Comparison of ENCODE assay signal across 27 cellular contexts in the genomic region with DNA sequence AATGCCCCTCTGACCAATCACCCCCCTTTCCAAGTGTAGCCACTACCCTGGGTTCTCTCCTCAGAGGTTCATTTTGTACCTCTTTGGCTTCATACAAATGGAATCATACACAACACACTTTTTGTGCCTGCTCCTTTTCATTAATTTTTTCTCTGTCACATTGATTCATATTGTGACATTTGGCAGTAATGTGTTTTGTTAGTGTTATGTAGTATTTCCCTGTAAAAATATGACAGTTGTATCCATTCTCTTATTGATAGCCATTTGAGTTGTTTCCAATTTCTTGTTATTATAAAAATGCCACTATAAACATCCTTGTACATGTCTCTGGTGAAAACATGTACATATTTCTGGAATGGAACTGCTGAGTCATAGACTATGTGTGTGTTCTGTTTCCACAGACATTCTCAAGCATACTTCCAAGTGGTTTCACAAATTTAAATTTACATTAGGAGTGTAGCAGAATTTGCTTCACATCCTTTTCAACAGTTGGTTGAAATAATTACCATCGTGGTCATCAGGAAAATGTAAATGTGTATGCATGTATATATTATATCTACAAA.
DNase-seq lines count a peak whose midpoint lies in the region; ATAC-seq, FAIRE-seq and TF ChIP-seq lines count a peak whose summit lies in the region.
"Had no signal": no experiment of that assay in that cellular context is flagged by ENCODE, and none has a peak within 500 bp of the region (broad histone marks: within the 10 kb centered on the region; RNA-seq: fewer than 3 reads in every experiment).

No MANE protein-coding gene starts in this region.

- H3K9me2 ChIP-seq in GM23248 (ENCODE audit: insufficient read depth): no peaks in the 10 kb centered on the region

- no peak for TF ChIP-seq CTCF in A549 (IDR thresholded peaks at IDR 0.05)
- TF ChIP-seq CTCF in bronchial epithelial cell (IDR thresholded peaks at IDR 0.05; ENCODE audit: insufficient read depth, low read length, severe bottlenecking): no peak
- no peak for TF ChIP-seq CTCF in foreskin fibroblast (IDR thresholded peaks at IDR 0.05; ENCODE audit: low read depth, low read length)
- no peak for TF ChIP-seq CTCF in RWPE1 (conservative IDR thresholded peaks at IDR 0.05; ENCODE audit: low read depth)

- intact Hi-C loops in right cardiac atrium (cut with DNase I): no loop called here

- WGBS in A549 (ENCODE audit: missing lambda C conversion rate): 10% methylated on average over 1 of the region's 1 CpG
- 0 to 6% methylated on average over 1 of the region's 1 CpG for WGBS in GM23248 (ENCODE audit: low coverage in 1 of 2, low lambda C conversion rate in 2 of 2, missing lambda C conversion rate in 2 of 2), 2 experiments
- 44% methylated on average over 1 of the region's 1 CpG for WGBS in right cardiac atrium

- TF ChIP-seq POLR2A in A549 (IDR thresholded peaks at IDR 0.05; ENCODE audit: low read length): no peak

- H3K4me1 ChIP-seq in A549 (peaks cover 23% of the 10 kb centered on the region; the same call in 2 of the 3 replicates), GM23248 (ENCODE audit: insufficient read depth) (peaks cover 11% of the 10 kb centered on the region), right cardiac atrium (ENCODE audit: control insufficient read depth, insufficient read depth, low read length) (no peaks in the 10 kb centered on the region)
- H3K4me1 ChIP-seq: vagina had no signal

- no peak overlapping the region for H3K4me3 ChIP-seq in A549
- H3K4me3 ChIP-seq in GM23248: no peak overlapping the region
- no peak overlapping the region for H3K4me3 ChIP-seq in bronchial epithelial cell (ENCODE audit: low read depth, low read length)
- no peak overlapping the region for H3K4me3 ChIP-seq in foreskin fibroblast (ENCODE audit: low read depth in 1 of 2, low read length in 2 of 2)
- H3K4me3 ChIP-seq in right cardiac atrium (ENCODE audit: low read length): no peak overlapping the region
- H3K4me3 ChIP-seq: GM12878, lung, suprapubic skin, vagina had no signal

- no peak for TF ChIP-seq RAD21 in A549 (conservative IDR thresholded peaks at IDR 0.05 in 1 of 2, IDR thresholded peaks at IDR 0.05 in 1 of 2)

- in situ Hi-C loops in GM23248 (cut with MboI): no loop called here

- POLR2A ChIA-PET in A549 (lab: Yijun Ruan, JAX) (no interaction called here), RWPE1 (lab: Yijun Ruan, JAX; ENCODE audit: low non-redundant PET) (no interaction called here)

- H3K9me3 ChIP-seq in A549: no peaks in the 10 kb centered on the region
- no peaks in the 10 kb centered on the region for H3K9me3 ChIP-seq in GM23248 (ENCODE audit: low read depth)
- no peaks in the 10 kb centered on the region for H3K9me3 ChIP-seq in right cardiac atrium (ENCODE audit: control insufficient read depth, low read length)
- H3K9me3 ChIP-seq: suprapubic skin, vagina had no signal

- TF ChIP-seq EP300 in A549 (IDR thresholded peaks at IDR 0.05): no peak

- peak in 1 of 2 experiments; percentile 29 for DNase-seq in A549 (ENCODE audit: low read depth in 1 of 2, low spot score in 1 of 2)
- peak; percentile 56 for DNase-seq in GM23248
- DNase-seq in bronchial epithelial cell (ENCODE audit: low read depth): peak; percentile 60
- peak; percentile 25 to 53 for DNase-seq in foreskin fibroblast
- no peak for DNase-seq in RWPE1 (ENCODE audit: low spot score)
- no peak for DNase-seq in activated CD4-positive, alpha-beta T cell treated with anti-CD3 and anti-CD28 coated beads, Interleukin-2, amount 50 U/mL, for 1 hour
- no peak for DNase-seq in right cardiac atrium
- DNase-seq: ACHN; activated CD4-positive, alpha-beta T cell treated with anti-CD3 and anti-CD28 coated beads for 4 hours; caudate nucleus; CD4-positive, alpha-beta memory T cell; DMS153; GF-D8; GOT3; NCI-H1436 treated with DMSO at 0.1 percent for 48 hours; NCI-H524; SHP77 treated with DMSO at 0.1 percent for 48 hours; T-helper 1 cell had no signal

- H3K4me2 ChIP-seq in A549 (peak overlapping the region; percentile 40; the same call in 2 of the 3 replicates), GM23248 (ENCODE audit: unreplicated experiment) (no peak overlapping the region)

- peaks cover 12% of the 10 kb centered on the region for H3F3A ChIP-seq in GM23248 (ENCODE audit: insufficient read depth)

- no peaks in the 10 kb centered on the region for H3K79me2 ChIP-seq in GM23248 (ENCODE audit: insufficient read depth)

- H3K27ac ChIP-seq in A549: peak overlapping the region; percentile 46 to 51; a peak in 4 of 6 replicates
- H3K27ac ChIP-seq in GM23248: no peak overlapping the region
- H3K27ac ChIP-seq in RWPE1: no peak overlapping the region
- H3K27ac ChIP-seq in right cardiac atrium (ENCODE audit: low read length): no peak overlapping the region
- H3K27ac ChIP-seq: HL-60, suprapubic skin, vagina had no signal

- no peak overlapping the region for H2AFZ ChIP-seq in GM23248

- H3K36me3 ChIP-seq in GM23248 (ENCODE audit: low read depth): no peaks in the 10 kb centered on the region
- H3K36me3 ChIP-seq in bronchial epithelial cell (ENCODE audit: control insufficient read depth, insufficient read depth, low read length): no peaks in the 10 kb centered on the region
- H3K36me3 ChIP-seq: suprapubic skin, vagina had no signal

- H3K27me3 ChIP-seq in GM23248 (replicated peaks; ENCODE audit: insufficient read depth) (no peaks in the 10 kb centered on the region), bronchial epithelial cell (ENCODE audit: control insufficient read depth, insufficient read depth, low read length) (no peaks in the 10 kb centered on the region), right cardiac atrium (ENCODE audit: control insufficient read depth, insufficient read depth) (no peaks in the 10 kb centered on the region)
- H3K27me3 ChIP-seq: suprapubic skin, vagina had no signal

- peak; percentile 78 for FAIRE-seq in A549 (lab: Jason Lieb, UNC)
- FAIRE-seq in bronchial epithelial cell (lab: Jason Lieb, UNC): no peak
- FAIRE-seq: GM12878, GM19239, islet of Langerhans had no signal

- ATAC-seq in A549 (no peak), right cardiac atrium (no peak), GM18502 (IDR thresholded peaks at IDR 0.05; ENCODE audit: poor library complexity, unreplicated experiment) (no peak)
- ATAC-seq: esophagus mucosa, GM12878 had no signal

- CTCF ChIA-PET in A549 (lab: Yijun Ruan, JAX): no interaction called here
- CTCF ChIA-PET in RWPE1 (lab: Yijun Ruan, JAX): interaction anchor here (0.7 kb wide), 1 partner anchor 56 kb away, joined by 3 read pairs; no protein-coding TSS in a partner anchor

- no peaks in the 10 kb centered on the region for H4K20me1 ChIP-seq in GM23248 (ENCODE audit: insufficient read depth)

- H3K9ac ChIP-seq in GM23248: no peak overlapping the region

TF ChIP-seq in A549, 52 proteins besides CTCF, POLR2A, EP300 and RAD21:
- TF ChIP-seq HOXA7 (CRISPR knock-in tag; IDR thresholded peaks at IDR 0.05): no peak
- TF ChIP-seq FOSL2 (IDR thresholded peaks at IDR 0.05): no peak
- peak; percentile 21; the same call in 1 of the 2 replicates for TF ChIP-seq FOSL2 (CRISPR knock-in tag; IDR thresholded peaks at IDR 0.05)
- peak; percentile 51 for TF ChIP-seq NFE2L2 (conservative IDR thresholded peaks at IDR 0.05; ENCODE audit: low read length)
- peak; percentile 89 for TF ChIP-seq MAFK (IDR thresholded peaks at IDR 0.05; ENCODE audit: partially characterized antibody)
- TF ChIP-seq, protein P1, sequence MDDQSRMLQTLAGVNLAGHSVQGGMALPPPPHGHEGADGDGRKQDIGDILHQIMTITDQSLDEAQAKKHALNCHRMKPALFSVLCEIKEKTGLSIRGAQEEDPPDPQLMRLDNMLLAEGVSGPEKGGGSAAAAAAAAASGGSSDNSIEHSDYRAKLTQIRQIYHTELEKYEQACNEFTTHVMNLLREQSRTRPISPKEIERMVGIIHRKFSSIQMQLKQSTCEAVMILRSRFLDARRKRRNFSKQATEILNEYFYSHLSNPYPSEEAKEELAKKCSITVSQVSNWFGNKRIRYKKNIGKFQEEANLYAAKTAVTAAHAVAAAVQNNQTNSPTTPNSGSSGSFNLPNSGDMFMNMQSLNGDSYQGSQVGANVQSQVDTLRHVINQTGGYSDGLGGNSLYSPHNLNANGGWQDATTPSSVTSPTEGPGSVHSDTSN (IDR thresholded peaks at IDR 0.05): no peak
- no peak for TF ChIP-seq BHLHE40 (IDR thresholded peaks at IDR 0.05; ENCODE audit: low read depth, low read length)
- TF ChIP-seq, protein P2, sequence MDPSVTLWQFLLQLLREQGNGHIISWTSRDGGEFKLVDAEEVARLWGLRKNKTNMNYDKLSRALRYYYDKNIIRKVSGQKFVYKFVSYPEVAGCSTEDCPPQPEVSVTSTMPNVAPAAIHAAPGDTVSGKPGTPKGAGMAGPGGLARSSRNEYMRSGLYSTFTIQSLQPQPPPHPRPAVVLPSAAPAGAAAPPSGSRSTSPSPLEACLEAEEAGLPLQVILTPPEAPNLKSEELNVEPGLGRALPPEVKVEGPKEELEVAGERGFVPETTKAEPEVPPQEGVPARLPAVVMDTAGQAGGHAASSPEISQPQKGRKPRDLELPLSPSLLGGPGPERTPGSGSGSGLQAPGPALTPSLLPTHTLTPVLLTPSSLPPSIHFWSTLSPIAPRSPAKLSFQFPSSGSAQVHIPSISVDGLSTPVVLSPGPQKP (IDR thresholded peaks at IDR 0.05; ENCODE audit: low read depth, low read length): no peak

Comparison
In these comparisons a context has a peak if more than half of its experiments do, and no peak if none do; other contexts are left out.
1. DNase-seq: peak in GM23248 (single experiment), bronchial epithelial cell (single experiment) and foreskin fibroblast (2 of 2); none in RWPE1 (single experiment), activated CD4-positive, alpha-beta T cell treated with anti-CD3 and anti-CD28 coated beads, Interleukin-2, amount 50 U/mL, for 1 hour (single experiment) and right cardiac atrium (0 of 3).
2. H3K27ac ChIP-seq: peak in A549 (2 of 2); none in GM23248 (single experiment), RWPE1 (single experiment) and right cardiac atrium (single experiment).